1 cellular context compared by ENCODE assay signal in genomic region chr20:37990571-37991151, GRCh38.
A peak's percentile ranks its signal among the peaks of the same experiment; 100 is the strongest.
TF ChIP-seq lines count a peak whose summit lies in the region.

No MANE protein-coding gene starts in this region.

TF ChIP-seq in HepG2, 621 proteins besides CTCF, POLR2A, EP300 and RAD21 (continued from another document):
- no peak for TF ChIP-seq GMEB2 (CRISPR knock-in tag; IDR thresholded peaks at IDR 0.05; ENCODE audit: low read depth)
- TF ChIP-seq CREBL2 (CRISPR knock-in tag; IDR thresholded peaks at IDR 0.05; ENCODE audit: borderline replicate concordance) = no peak
- no peak for TF ChIP-seq HNRNPL (IDR thresholded peaks at IDR 0.05; ENCODE audit: low read depth, low read length)
- no peak for TF ChIP-seq TFDP2 (CRISPR knock-in tag; IDR thresholded peaks at IDR 0.05)
- peak; percentile 31; the same call in 1 of the 2 replicates for TF ChIP-seq ELF3 (CRISPR knock-in tag; IDR thresholded peaks at IDR 0.05)
- TF ChIP-seq ZMYM4 (CRISPR knock-in tag; IDR thresholded peaks at IDR 0.05) = no peak
- no peak for TF ChIP-seq TEF (CRISPR knock-in tag; IDR thresholded peaks at IDR 0.05)
- peak; percentile 37 for TF ChIP-seq TEAD3 (CRISPR knock-in tag; optimal IDR thresholded peaks at IDR 0.05; ENCODE audit: borderline replicate concordance)
- no peak for TF ChIP-seq MEIS2 (CRISPR knock-in tag; IDR thresholded peaks at IDR 0.05)
- no peak for TF ChIP-seq SAP130 (CRISPR knock-in tag; IDR thresholded peaks at IDR 0.05; ENCODE audit: low read depth)
- TF ChIP-seq DZIP1 (CRISPR knock-in tag; IDR thresholded peaks at IDR 0.05) = no peak
- TF ChIP-seq ZBTB14 (CRISPR knock-in tag; IDR thresholded peaks at IDR 0.05) = no peak
- TF ChIP-seq RARA (CRISPR knock-in tag; IDR thresholded peaks at IDR 0.05) = no peak
- no peak for TF ChIP-seq ZBTB3 (CRISPR knock-in tag; IDR thresholded peaks at IDR 0.05; ENCODE audit: borderline replicate concordance, low read depth)
- no peak for TF ChIP-seq PRDM10 (CRISPR knock-in tag; IDR thresholded peaks at IDR 0.05; ENCODE audit: low read depth)
- peak; percentile 30; the same call in 1 of the 2 replicates for TF ChIP-seq SKIL (CRISPR knock-in tag; IDR thresholded peaks at IDR 0.05; ENCODE audit: borderline replicate concordance)
- no peak for TF ChIP-seq FOXA1 (IDR thresholded peaks at IDR 0.05)
- peak; percentile 41 for TF ChIP-seq FOXA1 (CRISPR knock-in tag; IDR thresholded peaks at IDR 0.05)
- TF ChIP-seq ZSCAN5A (CRISPR knock-in tag; IDR thresholded peaks at IDR 0.05; ENCODE audit: borderline replicate concordance) = no peak
- TF ChIP-seq BATF2 (CRISPR knock-in tag; IDR thresholded peaks at IDR 0.05) = 0 out of 2 replicates have a peak, but pooled peaks have one; percentile 56
- no peak for TF ChIP-seq ZFP36 (IDR thresholded peaks at IDR 0.05; ENCODE audit: borderline replicate concordance, low read depth, low read length, partially characterized antibody)
TF ChIP-seq in HepG2: peak in this region for 13.
